ENCODE assay signal across 1 cellular context in the genomic region with DNA sequence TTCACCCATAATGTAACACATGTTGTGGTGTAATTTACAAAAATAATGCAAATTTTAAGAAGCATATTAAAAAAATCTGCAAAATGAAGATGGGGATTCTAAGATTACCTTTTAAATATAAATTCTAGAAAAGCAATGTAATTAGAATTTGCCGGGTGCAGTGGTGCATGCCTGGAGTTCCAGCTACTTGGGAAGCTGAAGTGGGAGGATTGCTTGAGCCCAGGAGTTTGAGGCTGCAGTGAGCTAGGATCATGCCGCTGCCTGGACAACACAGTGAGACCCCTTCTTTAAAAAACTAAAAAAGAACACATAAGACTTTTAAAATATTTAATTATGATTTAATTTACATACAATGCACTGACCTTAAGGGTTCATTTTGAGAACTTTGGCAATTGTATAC.
TF ChIP-seq lines count a peak whose summit lies in the region.

No MANE protein-coding gene starts in this region.

TF ChIP-seq in HepG2, 621 proteins besides CTCF, POLR2A, EP300 and RAD21:
- TF ChIP-seq, protein P1, sequence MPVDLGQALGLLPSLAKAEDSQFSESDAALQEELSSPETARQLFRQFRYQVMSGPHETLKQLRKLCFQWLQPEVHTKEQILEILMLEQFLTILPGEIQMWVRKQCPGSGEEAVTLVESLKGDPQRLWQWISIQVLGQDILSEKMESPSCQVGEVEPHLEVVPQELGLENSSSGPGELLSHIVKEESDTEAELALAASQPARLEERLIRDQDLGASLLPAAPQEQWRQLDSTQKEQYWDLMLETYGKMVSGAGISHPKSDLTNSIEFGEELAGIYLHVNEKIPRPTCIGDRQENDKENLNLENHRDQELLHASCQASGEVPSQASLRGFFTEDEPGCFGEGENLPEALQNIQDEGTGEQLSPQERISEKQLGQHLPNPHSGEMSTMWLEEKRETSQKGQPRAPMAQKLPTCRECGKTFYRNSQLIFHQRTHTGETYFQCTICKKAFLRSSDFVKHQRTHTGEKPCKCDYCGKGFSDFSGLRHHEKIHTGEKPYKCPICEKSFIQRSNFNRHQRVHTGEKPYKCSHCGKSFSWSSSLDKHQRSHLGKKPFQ (CRISPR knock-in tag; IDR thresholded peaks at IDR 0.05; ENCODE audit: insufficient replicate concordance), result no peak
- TF ChIP-seq ZNF652 (CRISPR knock-in tag; IDR thresholded peaks at IDR 0.05; ENCODE audit: borderline replicate concordance, low read depth) (no peak), ZNF121 (CRISPR knock-in tag; IDR thresholded peaks at IDR 0.05) (peak; percentile 65; the same call in 1 of the 2 replicates)
- TF ChIP-seq, protein P2, sequence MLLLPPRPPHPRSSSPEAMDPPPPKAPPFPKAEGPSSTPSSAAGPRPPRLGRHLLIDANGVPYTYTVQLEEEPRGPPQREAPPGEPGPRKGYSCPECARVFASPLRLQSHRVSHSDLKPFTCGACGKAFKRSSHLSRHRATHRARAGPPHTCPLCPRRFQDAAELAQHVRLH (CRISPR knock-in tag; IDR thresholded peaks at IDR 0.05; ENCODE audit: borderline replicate concordance, low read depth), result no peak
